8 cellular contexts compared by ENCODE assay signal in the genomic region with DNA sequence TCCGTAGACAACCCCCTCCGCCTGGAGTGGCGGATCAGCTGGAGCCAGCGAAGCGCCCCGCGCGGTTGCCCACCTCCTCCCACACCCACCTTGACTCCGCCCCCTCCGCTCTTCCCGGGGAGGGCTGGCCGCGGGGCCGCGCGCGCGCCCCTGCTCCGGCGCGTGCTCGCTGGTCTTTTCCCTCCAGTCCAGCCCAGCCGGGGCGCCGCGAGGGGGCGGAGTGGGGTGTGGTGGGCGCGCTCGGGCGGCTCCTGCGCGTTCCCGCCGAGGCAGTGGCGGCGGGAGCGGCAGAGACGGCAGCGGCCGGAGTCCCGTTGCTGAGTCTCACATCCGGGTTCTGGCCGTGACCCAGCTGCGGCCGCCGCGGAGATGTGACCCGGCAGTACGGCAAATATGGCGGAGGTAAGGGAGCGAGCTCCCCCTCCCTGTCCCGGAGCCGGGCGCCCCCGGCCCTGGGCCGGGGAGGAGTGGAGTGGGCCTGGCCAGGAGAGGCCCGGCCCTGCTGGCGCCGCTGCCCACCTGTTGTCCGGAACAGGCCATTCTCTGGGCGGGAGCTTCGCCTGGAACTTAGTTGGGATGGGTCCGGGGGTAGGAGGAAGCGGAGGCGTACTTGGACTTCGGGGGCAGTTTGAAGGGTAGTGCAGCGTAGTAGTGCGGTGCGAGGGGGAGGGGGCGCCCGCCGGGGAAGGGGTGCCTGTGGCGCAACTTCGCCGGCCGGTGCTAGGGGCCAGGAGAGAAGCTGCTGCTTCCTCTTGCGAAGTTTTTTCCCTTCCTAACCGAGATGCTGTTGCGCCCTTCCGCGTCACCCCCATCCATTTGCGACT. TPM values are rescaled to one million over a fixed set of nuclear protein-coding genes. Genes with fewer than 3 reads are reported as not detected.
A peak's percentile ranks its signal among the peaks of the same experiment; 100 is the strongest.
DNase-seq lines count a peak whose midpoint lies in the region; ATAC-seq and TF ChIP-seq lines count a peak whose summit lies in the region.

No MANE protein-coding gene starts in this region.

- 0 out of 2 replicates have a peak overlapping the region, but pooled peaks have one; percentile 36 for H2AFZ ChIP-seq in OCI-LY3 (ENCODE audit: low read depth, low read length)

- peak overlapping the region; percentile 95 for H3K9ac ChIP-seq in OCI-LY3 (ENCODE audit: low read length)

- H3K9me3 ChIP-seq in OCI-LY3 (ENCODE audit: insufficient read depth, low read length) = no peaks in the 10 kb centered on the region

- peak overlapping the region; percentile 76 for H3K4me2 ChIP-seq in OCI-LY3 (ENCODE audit: low read length)

- peaks cover 35% of the 10 kb centered on the region for H3K4me1 ChIP-seq in OCI-LY3 (ENCODE audit: low read length)

- peak overlapping the region; percentile 96 for H3K4me3 ChIP-seq in OCI-LY3 (ENCODE audit: low read length)

- H3K27ac ChIP-seq in OCI-LY3 (ENCODE audit: low read length) (peak overlapping the region; percentile 86), epithelial cell of prostate (peak overlapping the region; percentile 93)

- H3K27me3 ChIP-seq in OCI-LY3 (ENCODE audit: low read depth, low read length) = no peaks in the 10 kb centered on the region

- TF ChIP-seq CTCF in OCI-LY3 (IDR thresholded peaks at IDR 0.05; ENCODE audit: low read depth, low read length) = no peak

- no peaks in the 10 kb centered on the region for H3K36me3 ChIP-seq in OCI-LY3 (replicated peaks; ENCODE audit: low read depth, low read length)

- peaks cover 17% of the 10 kb centered on the region for H4K20me1 ChIP-seq in OCI-LY3 (ENCODE audit: insufficient read depth, low read length)

- peak; percentile 89 for DNase-seq in DMS153 (lab: John Stamatoyannopoulos, UW)
- peak; percentile 69 for DNase-seq in HuH-7.5 (ENCODE audit: low spot score)
- DNase-seq in activated T-cell treated with anti-CD3 and anti-CD28 coated beads for 48 hours (ENCODE audit: low read depth) = peak; percentile 95
- DNase-seq in epithelial cell of prostate (ENCODE audit: low read depth, low spot score) = peak; percentile 48
- DNase-seq in mucosa of gallbladder (ENCODE audit: low spot score) = peak; percentile 94
- DNase-seq in stimulated activated CD8-positive, alpha-beta memory T cell treated with anti-CD3 and anti-CD28 coated beads, Interleukin-4, amount 100 ng/mL, for 1 hour (ENCODE audit: low read depth in 2 of 2, low spot score in 1 of 2) = peak; percentile 87 to 89

- peak; percentile 75 for ATAC-seq in GM21528 (IDR thresholded peaks at IDR 0.05; ENCODE audit: low FRiP score, unreplicated experiment)

- H3K79me2 ChIP-seq in OCI-LY3 (ENCODE audit: low read length) = peaks cover 67% of the 10 kb centered on the region

RNA-seq across cellular contexts. Expression of a gene that starts 5.4 kb away (rescaled TPM):
- total RNA-seq in mucosa of gallbladder = 38.5 TPM

RNA-seq across cellular contexts. Expression of a gene that starts 5.6 kb away (rescaled TPM):
- 17.1 TPM for total RNA-seq in mucosa of gallbladder

Comparison
In these comparisons a context has a peak if more than half of its experiments do, and no peak if none do; other contexts are left out.
1. Peak in every context shown above with its lines: DNase-seq, ATAC-seq, H3K4me3 ChIP-seq and H3K27ac ChIP-seq.